In genomic region chr3:3126477-3127431, GRCh38 we compare ENCODE assay signal across 8 cellular contexts. TPM values are rescaled to one million over a fixed set of nuclear protein-coding genes. Genes with fewer than 3 reads are reported as not detected.
DNase-seq lines count a peak whose midpoint lies in the region; ATAC-seq lines count a peak whose summit lies in the region.

TSS of gene TRNT1 (plus strand) at chr3:3126940. CDS start at chr3:3129041, 2,101 bp downstream.

- H3K4me1 ChIP-seq in effector memory CD4-positive, alpha-beta T cell (ENCODE audit: control insufficient read depth, insufficient read depth, low read length, poor library complexity, severe bottlenecking), result peaks cover 17% of the 10 kb centered on the region

- no peaks in the 10 kb centered on the region for H3K9me3 ChIP-seq in effector memory CD4-positive, alpha-beta T cell (ENCODE audit: control insufficient read depth, low read length)

- H3K27me3 ChIP-seq in effector memory CD4-positive, alpha-beta T cell (replicated peaks; ENCODE audit: control insufficient read depth, insufficient read depth, low read length, poor library complexity, severe bottlenecking), result no peaks in the 10 kb centered on the region

- DNase-seq in COLO829 (ENCODE audit: low spot score) (peak; percentile 66), HT-29 (ENCODE audit: low spot score) (peak; percentile 90), NOMO-1 treated with DMSO at 0.1 percent for 48 hours (lab: John Stamatoyannopoulos, UW; ENCODE audit: unreplicated experiment) (peak; percentile 85), medulla oblongata (ENCODE audit: extremely low spot score) (peak; percentile 94)
- peak; percentile 95 to 96 for DNase-seq in activated CD8-positive, alpha-beta memory T cell treated with anti-CD3 and anti-CD28 coated beads for 4 hours (ENCODE audit: low read depth in 2 of 2)
- DNase-seq in effector memory CD4-positive, alpha-beta T cell, result peak; percentile 91 to 93 (median 92)
- DNase-seq in stimulated activated CD4-positive, alpha-beta T cell treated with anti-CD3 and anti-CD28 coated beads, TNF-alpha, amount 100 ng/mL, for 48 hours (ENCODE audit: low read depth in 3 of 3), result peak; percentile 88 to 97 (median 92)

- H3K36me3 ChIP-seq in effector memory CD4-positive, alpha-beta T cell (ENCODE audit: control insufficient read depth, insufficient read depth, low read length), result peaks cover 14% of the 10 kb centered on the region

- peak; percentile 96 for ATAC-seq in GM21360 (IDR thresholded peaks at IDR 0.05; ENCODE audit: unreplicated experiment)

- peak within 1 kb of the TSS; percentile 93 for H3K27ac ChIP-seq in effector memory CD4-positive, alpha-beta T cell (ENCODE audit: insufficient read depth, low read length, poor library complexity, severe bottlenecking)

- H3K4me3 ChIP-seq in effector memory CD4-positive, alpha-beta T cell (ENCODE audit: insufficient read depth, low read depth, low read length, poor library complexity, severe bottlenecking), result peak within 1 kb of the TSS; percentile 68

RNA-seq across cellular contexts. Expression of gene TRNT1, which starts in this region (rescaled TPM):
- total RNA-seq in HT-29 (2014; rRNA removed; shearing (Covaris generic)), result 24.6 and 31.1 TPM in 2 replicates

Comparison
In these comparisons a context has a peak if more than half of its experiments do, and no peak if none do; other contexts are left out.
1. Peak in every context shown above with its lines: DNase-seq, ATAC-seq, H3K4me3 ChIP-seq and H3K27ac ChIP-seq.